In the genomic region with DNA sequence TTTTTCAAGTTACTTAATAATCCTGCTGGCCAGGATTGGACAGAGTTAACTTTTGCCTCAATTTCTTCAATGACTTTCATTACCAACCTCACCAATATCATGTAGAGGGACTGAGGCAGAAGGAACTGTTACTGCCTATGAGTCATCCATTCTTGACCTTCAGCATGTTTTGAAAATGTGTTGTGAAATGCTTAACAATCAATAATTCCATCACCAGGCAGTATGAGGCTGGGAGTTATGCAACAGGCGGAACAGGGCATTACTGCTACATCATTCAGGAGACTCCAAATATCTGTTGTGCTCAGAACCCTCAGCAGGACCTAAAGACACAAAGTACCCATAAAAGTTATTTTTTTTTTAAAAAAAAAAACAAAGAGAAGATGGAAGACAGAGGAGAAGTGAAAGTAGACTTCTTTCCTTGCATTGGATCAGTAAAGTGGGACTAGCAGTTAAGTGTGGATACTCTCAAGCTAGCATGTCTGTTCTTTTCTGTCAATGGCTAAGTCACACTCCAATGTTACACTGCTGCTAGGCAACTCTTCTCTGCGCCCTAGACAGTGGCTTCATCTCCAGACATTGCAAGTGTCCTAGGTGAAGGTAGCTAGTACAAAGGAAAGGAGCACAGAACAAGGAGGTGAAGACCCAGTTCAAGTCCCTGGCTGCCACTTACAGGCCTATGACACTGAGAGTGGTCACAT, we compare ENCODE assay signal across 1 cellular context.
TF ChIP-seq lines count a peak whose summit lies in the region.

No MANE protein-coding gene starts in this region.

TF ChIP-seq in HepG2, 621 proteins besides CTCF, POLR2A, EP300 and RAD21 (continued from another document and continues in another):
- TF ChIP-seq HES4 (CRISPR knock-in tag; IDR thresholded peaks at IDR 0.05; ENCODE audit: borderline replicate concordance) (no peak), MED1 (CRISPR knock-in tag; IDR thresholded peaks at IDR 0.05) (peak; percentile 84), ZNF530 (CRISPR knock-in tag; IDR thresholded peaks at IDR 0.05; ENCODE audit: low read depth) (no peak), ETV6 (CRISPR knock-in tag; conservative IDR thresholded peaks at IDR 0.05) (no peak), ZNF333 (CRISPR knock-in tag; IDR thresholded peaks at IDR 0.05; ENCODE audit: borderline replicate concordance) (no peak), IRF9 (CRISPR knock-in tag; IDR thresholded peaks at IDR 0.05; ENCODE audit: borderline replicate concordance) (no peak), MZF1 (CRISPR knock-in tag; IDR thresholded peaks at IDR 0.05; ENCODE audit: borderline replicate concordance) (no peak), EZH2 (conservative IDR thresholded peaks at IDR 0.05; ENCODE audit: low read depth, low read length) (no peak), NR0B2 (CRISPR knock-in tag; IDR thresholded peaks at IDR 0.05) (no peak), ZSCAN30 (CRISPR knock-in tag; IDR thresholded peaks at IDR 0.05) (no peak), EED (CRISPR knock-in tag; IDR thresholded peaks at IDR 0.05) (no peak), HNRNPL (IDR thresholded peaks at IDR 0.05; ENCODE audit: low read depth, low read length) (no peak), PHB2 (IDR thresholded peaks at IDR 0.05; ENCODE audit: partially characterized antibody) (no peak), ZNF512 (CRISPR knock-in tag; IDR thresholded peaks at IDR 0.05) (no peak), ZFP41 (CRISPR knock-in tag; IDR thresholded peaks at IDR 0.05; ENCODE audit: borderline replicate concordance) (no peak), ZSCAN9 (CRISPR knock-in tag; IDR thresholded peaks at IDR 0.05; ENCODE audit: borderline replicate concordance) (peak; percentile 57; the same call in 1 of the 2 replicates), PHF5A (CRISPR knock-in tag; IDR thresholded peaks at IDR 0.05; ENCODE audit: low read depth, unreplicated experiment) (peak; percentile 65), KDM5A (IDR thresholded peaks at IDR 0.05; ENCODE audit: borderline replicate concordance, low read length) (no peak), RFX3 (CRISPR knock-in tag; IDR thresholded peaks at IDR 0.05) (no peak), SIX4 (CRISPR knock-in tag; IDR thresholded peaks at IDR 0.05) (no peak), ZNF619 (CRISPR knock-in tag; IDR thresholded peaks at IDR 0.05) (no peak), ZBTB7B (CRISPR knock-in tag; IDR thresholded peaks at IDR 0.05) (no peak), MEF2D (CRISPR knock-in tag; IDR thresholded peaks at IDR 0.05) (no peak), ZNF556 (CRISPR knock-in tag; IDR thresholded peaks at IDR 0.05; ENCODE audit: borderline replicate concordance) (peak; percentile 67; the same call in 1 of the 2 replicates), FOXA1 (IDR thresholded peaks at IDR 0.05) (no peak), FOXA1 (CRISPR knock-in tag; IDR thresholded peaks at IDR 0.05) (0 out of 2 replicates have a peak, but pooled peaks have one; percentile 21), TBP (CRISPR knock-in tag; IDR thresholded peaks at IDR 0.05) (no peak), MLXIP (CRISPR knock-in tag; IDR thresholded peaks at IDR 0.05; ENCODE audit: borderline replicate concordance) (no peak), RFXANK (CRISPR knock-in tag; IDR thresholded peaks at IDR 0.05) (no peak), GATAD2A (CRISPR knock-in tag; IDR thresholded peaks at IDR 0.05) (peak; percentile 100), ZNF337 (CRISPR knock-in tag; IDR thresholded peaks at IDR 0.05; ENCODE audit: borderline replicate concordance, low read depth) (no peak)
- TF ChIP-seq, protein P1, sequence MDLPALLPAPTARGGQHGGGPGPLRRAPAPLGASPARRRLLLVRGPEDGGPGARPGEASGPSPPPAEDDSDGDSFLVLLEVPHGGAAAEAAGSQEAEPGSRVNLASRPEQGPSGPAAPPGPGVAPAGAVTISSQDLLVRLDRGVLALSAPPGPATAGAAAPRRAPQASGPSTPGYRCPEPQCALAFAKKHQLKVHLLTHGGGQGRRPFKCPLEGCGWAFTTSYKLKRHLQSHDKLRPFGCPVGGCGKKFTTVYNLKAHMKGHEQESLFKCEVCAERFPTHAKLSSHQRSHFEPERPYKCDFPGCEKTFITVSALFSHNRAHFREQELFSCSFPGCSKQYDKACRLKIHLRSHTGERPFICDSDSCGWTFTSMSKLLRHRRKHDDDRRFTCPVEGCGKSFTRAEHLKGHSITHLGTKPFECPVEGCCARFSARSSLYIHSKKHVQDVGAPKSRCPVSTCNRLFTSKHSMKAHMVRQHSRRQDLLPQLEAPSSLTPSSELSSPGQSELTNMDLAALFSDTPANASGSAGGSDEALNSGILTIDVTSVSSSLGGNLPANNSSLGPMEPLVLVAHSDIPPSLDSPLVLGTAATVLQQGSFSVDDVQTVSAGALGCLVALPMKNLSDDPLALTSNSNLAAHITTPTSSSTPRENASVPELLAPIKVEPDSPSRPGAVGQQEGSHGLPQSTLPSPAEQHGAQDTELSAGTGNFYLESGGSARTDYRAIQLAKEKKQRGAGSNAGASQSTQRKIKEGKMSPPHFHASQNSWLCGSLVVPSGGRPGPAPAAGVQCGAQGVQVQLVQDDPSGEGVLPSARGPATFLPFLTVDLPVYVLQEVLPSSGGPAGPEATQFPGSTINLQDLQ (CRISPR knock-in tag; IDR thresholded peaks at IDR 0.05): no peak
- TF ChIP-seq, protein P2, sequence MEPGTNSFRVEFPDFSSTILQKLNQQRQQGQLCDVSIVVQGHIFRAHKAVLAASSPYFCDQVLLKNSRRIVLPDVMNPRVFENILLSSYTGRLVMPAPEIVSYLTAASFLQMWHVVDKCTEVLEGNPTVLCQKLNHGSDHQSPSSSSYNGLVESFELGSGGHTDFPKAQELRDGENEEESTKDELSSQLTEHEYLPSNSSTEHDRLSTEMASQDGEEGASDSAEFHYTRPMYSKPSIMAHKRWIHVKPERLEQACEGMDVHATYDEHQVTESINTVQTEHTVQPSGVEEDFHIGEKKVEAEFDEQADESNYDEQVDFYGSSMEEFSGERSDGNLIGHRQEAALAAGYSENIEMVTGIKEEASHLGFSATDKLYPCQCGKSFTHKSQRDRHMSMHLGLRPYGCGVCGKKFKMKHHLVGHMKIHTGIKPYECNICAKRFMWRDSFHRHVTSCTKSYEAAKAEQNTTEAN (CRISPR knock-in tag; conservative IDR thresholded peaks at IDR 0.05): no peak
- TF ChIP-seq, protein P3, sequence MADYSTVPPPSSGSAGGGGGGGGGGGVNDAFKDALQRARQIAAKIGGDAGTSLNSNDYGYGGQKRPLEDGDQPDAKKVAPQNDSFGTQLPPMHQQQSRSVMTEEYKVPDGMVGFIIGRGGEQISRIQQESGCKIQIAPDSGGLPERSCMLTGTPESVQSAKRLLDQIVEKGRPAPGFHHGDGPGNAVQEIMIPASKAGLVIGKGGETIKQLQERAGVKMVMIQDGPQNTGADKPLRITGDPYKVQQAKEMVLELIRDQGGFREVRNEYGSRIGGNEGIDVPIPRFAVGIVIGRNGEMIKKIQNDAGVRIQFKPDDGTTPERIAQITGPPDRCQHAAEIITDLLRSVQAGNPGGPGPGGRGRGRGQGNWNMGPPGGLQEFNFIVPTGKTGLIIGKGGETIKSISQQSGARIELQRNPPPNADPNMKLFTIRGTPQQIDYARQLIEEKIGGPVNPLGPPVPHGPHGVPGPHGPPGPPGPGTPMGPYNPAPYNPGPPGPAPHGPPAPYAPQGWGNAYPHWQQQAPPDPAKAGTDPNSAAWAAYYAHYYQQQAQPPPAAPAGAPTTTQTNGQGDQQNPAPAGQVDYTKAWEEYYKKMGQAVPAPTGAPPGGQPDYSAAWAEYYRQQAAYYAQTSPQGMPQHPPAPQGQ (CRISPR knock-in tag; IDR thresholded peaks at IDR 0.05; ENCODE audit: borderline replicate concordance): no peak
- TF ChIP-seq, protein P4, sequence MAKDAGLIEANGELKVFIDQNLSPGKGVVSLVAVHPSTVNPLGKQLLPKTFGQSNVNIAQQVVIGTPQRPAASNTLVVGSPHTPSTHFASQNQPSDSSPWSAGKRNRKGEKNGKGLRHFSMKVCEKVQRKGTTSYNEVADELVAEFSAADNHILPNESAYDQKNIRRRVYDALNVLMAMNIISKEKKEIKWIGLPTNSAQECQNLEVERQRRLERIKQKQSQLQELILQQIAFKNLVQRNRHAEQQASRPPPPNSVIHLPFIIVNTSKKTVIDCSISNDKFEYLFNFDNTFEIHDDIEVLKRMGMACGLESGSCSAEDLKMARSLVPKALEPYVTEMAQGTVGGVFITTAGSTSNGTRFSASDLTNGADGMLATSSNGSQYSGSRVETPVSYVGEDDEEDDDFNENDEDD (CRISPR knock-in tag; IDR thresholded peaks at IDR 0.05; ENCODE audit: borderline replicate concordance): no peak
- TF ChIP-seq, protein P5, sequence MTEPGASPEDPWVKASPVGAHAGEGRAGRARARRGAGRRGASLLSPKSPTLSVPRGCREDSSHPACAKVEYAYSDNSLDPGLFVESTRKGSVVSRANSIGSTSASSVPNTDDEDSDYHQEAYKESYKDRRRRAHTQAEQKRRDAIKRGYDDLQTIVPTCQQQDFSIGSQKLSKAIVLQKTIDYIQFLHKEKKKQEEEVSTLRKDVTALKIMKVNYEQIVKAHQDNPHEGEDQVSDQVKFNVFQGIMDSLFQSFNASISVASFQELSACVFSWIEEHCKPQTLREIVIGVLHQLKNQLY (CRISPR knock-in tag; IDR thresholded peaks at IDR 0.05): no peak
